Comparison of ENCODE assay signal across 22 cellular contexts in genomic region chr17:19333736-19334290, GRCh38. TPM values are rescaled to one million over a fixed set of nuclear protein-coding genes. Genes with fewer than 3 reads are reported as not detected.
DNase-seq lines count a peak whose midpoint lies in the region; ATAC-seq, FAIRE-seq and TF ChIP-seq lines count a peak whose summit lies in the region.
"Had no signal": no experiment of that assay in that cellular context is flagged by ENCODE, and none has a peak within 500 bp of the region (broad histone marks: within the 10 kb centered on the region; RNA-seq: fewer than 3 reads in every experiment).

No MANE protein-coding gene starts in this region.

- H3K4me1 Mint-ChIP-seq in activated T-cell treated with anti-CD3 and anti-CD28 coated beads, Interleukin-2, amount 50 U/mL, for 72 hours (ENCODE audit: low read depth), result peaks cover 7% of the 10 kb centered on the region
- H3K4me1 Mint-ChIP-seq in natural killer cell treated with Interleukin-12 subunit alpha and Interleukin-12 subunit beta and Interleukin-15 and Interleukin-18, amount 100 ng/mL, for 72 hours (ENCODE audit: low read depth in 2 of 2), result no peaks in the 10 kb centered on the region
- H3K4me1 Mint-ChIP-seq: CD4-positive, CD25-positive, alpha-beta regulatory T cell had no signal

- TF ChIP-seq CTCF in RWPE1 (conservative IDR thresholded peaks at IDR 0.05; ENCODE audit: low read depth) (no peak), HepG2 (CRISPR knock-in tag; IDR thresholded peaks at IDR 0.05) (no peak), stomach (IDR thresholded peaks at IDR 0.05) (no peak)

- no peak overlapping the region for H3K9ac ChIP-seq in HepG2 (ENCODE audit: insufficient read depth, low read depth, low read length)

- TF ChIP-seq EP300 in HepG2 (IDR thresholded peaks at IDR 0.05; ENCODE audit: low read depth in 2 of 2, low read length in 2 of 2) (no peak), HepG2 (CRISPR knock-in tag; IDR thresholded peaks at IDR 0.05; ENCODE audit: borderline replicate concordance) (no peak), stomach (IDR thresholded peaks at IDR 0.05) (no peak)

- intact Hi-C loops in HepG2 (cut with micrococcal nuclease; ENCODE audit: unreplicated experiment) (no loop called here), stomach (cut with DNase I; ENCODE audit: low total_unique reads) (no loop called here)

- CTCF ChIA-PET in RWPE1 (lab: Yijun Ruan, JAX), result no interaction called here
- CTCF ChIA-PET in HepG2 (lab: Yijun Ruan, JAX; ENCODE audit: low intra/inter-chr PET ratio, low total read pairs), result no interaction called here

- WGBS in HepG2 (ENCODE audit: low lambda C conversion rate), result 83% methylated on average over 2 of the region's 12 CpGs
- 79 to 91% (median 82%) methylated on average over 12 of the region's 12 CpGs for WGBS in stomach, 5 donors

- no peak overlapping the region for H2AFZ ChIP-seq in HepG2 (ENCODE audit: low read length)

- DNase-seq in H7 (peak; percentile 80), RWPE1 (ENCODE audit: low spot score) (no peak), HepG2 (ENCODE audit: low spot score) (no peak), stomach (peak; percentile 22), NCI-H2196 treated with DMSO at 0.1 percent for 48 hours (lab: John Stamatoyannopoulos, UW; ENCODE audit: unreplicated experiment) (no peak)
- no peak for DNase-seq in activated T-cell treated with anti-CD3 and anti-CD28 coated beads, Interleukin-2, amount 50 U/mL, for 72 hours
- no peak for DNase-seq in natural killer cell treated with Interleukin-12 subunit alpha and Interleukin-12 subunit beta and Interleukin-15 and Interleukin-18, amount 100 ng/mL, for 72 hours (ENCODE audit: low spot score)
- DNase-seq: CD4-positive, CD25-positive, alpha-beta regulatory T cell; DMS153; Karpas-422; NCI-H1417; NCI-H1694 treated with DMSO at 0.1 percent for 48 hours; NCI-H2081 treated with DMSO at 0.1 percent for 48 hours; NCI-H2171 treated with DMSO at 0.1 percent for 48 hours; NCI-H446; NCI-H526; Right ventricle myocardium superior had no signal

- in situ Hi-C loops in HepG2 (cut with HindIII; ENCODE audit: extremely low pct_ligation_motif_present, low pct_unique_long_range_greater_than_20kb), result no loop called here

- H3K9me3 ChIP-seq in HepG2 (ENCODE audit: low read length), result no peaks in the 10 kb centered on the region
- H3K9me3 ChIP-seq in stomach, result no peaks in the 10 kb centered on the region

- peaks cover 19% of the 10 kb centered on the region for H3K27me3 Mint-ChIP-seq in activated T-cell treated with anti-CD3 and anti-CD28 coated beads, Interleukin-2, amount 50 U/mL, for 72 hours (ENCODE audit: low read depth)
- H3K27me3 Mint-ChIP-seq in natural killer cell treated with Interleukin-12 subunit alpha and Interleukin-12 subunit beta and Interleukin-15 and Interleukin-18, amount 100 ng/mL, for 72 hours, result peaks cover 0 to 9% of the 10 kb centered on the region in 2 donors
- H3K27me3 Mint-ChIP-seq: CD4-positive, CD25-positive, alpha-beta regulatory T cell had no signal

- no peak overlapping the region for H3K27ac Mint-ChIP-seq in activated T-cell treated with anti-CD3 and anti-CD28 coated beads, Interleukin-2, amount 50 U/mL, for 72 hours
- no peak overlapping the region for H3K27ac Mint-ChIP-seq in natural killer cell treated with Interleukin-12 subunit alpha and Interleukin-12 subunit beta and Interleukin-15 and Interleukin-18, amount 100 ng/mL, for 72 hours
- H3K27ac Mint-ChIP-seq: CD4-positive, CD25-positive, alpha-beta regulatory T cell had no signal

- H3K4me3 ChIP-seq in H7 (ENCODE audit: insufficient read depth, low read depth, low read length) (no peak overlapping the region), HepG2 (replicated peaks in 1 of 3; ENCODE audit: insufficient read depth in 1 of 3, low read depth in 2 of 3, low read length in 3 of 3) (no peak overlapping the region), stomach (no peak overlapping the region)
- H3K4me3 ChIP-seq: SK-N-MC had no signal

- no peak for FAIRE-seq in HepG2 (lab: Jason Lieb, UNC)
- FAIRE-seq: GM12891 had no signal

- no peak overlapping the region for H3K4me2 ChIP-seq in HepG2 (ENCODE audit: low read depth, low read length)

- H3K36me3 ChIP-seq in H7 (replicated peaks; ENCODE audit: control insufficient read depth, insufficient read depth, low read length), result peaks cover 13% of the 10 kb centered on the region
- H3K36me3 ChIP-seq in HepG2 (replicated peaks in 1 of 2; ENCODE audit: control insufficient read depth in 1 of 2, insufficient read depth in 2 of 2, low read length in 2 of 2), result no peaks in the 10 kb centered on the region; a peak in 1 of 5 replicates
- peaks cover 0 to 55% (median 45%) of the 10 kb centered on the region in 4 donors for H3K36me3 ChIP-seq in stomach

- H4K20me1 ChIP-seq in HepG2 (ENCODE audit: insufficient read depth, low read length), result no peaks in the 10 kb centered on the region

- H3K9me3 Mint-ChIP-seq in activated T-cell treated with anti-CD3 and anti-CD28 coated beads, Interleukin-2, amount 50 U/mL, for 72 hours, result no peaks in the 10 kb centered on the region
- H3K9me3 Mint-ChIP-seq in natural killer cell treated with Interleukin-12 subunit alpha and Interleukin-12 subunit beta and Interleukin-15 and Interleukin-18, amount 100 ng/mL, for 72 hours, result no peaks in the 10 kb centered on the region
- H3K9me3 Mint-ChIP-seq: CD4-positive, CD25-positive, alpha-beta regulatory T cell had no signal

- TF ChIP-seq POLR2A in HepG2 (IDR thresholded peaks at IDR 0.05; ENCODE audit: insufficient read depth in 1 of 2, low read depth in 2 of 2, low read length in 2 of 2) (no peak), stomach (IDR thresholded peaks at IDR 0.05) (no peak)

- H3K79me2 ChIP-seq in HepG2 (ENCODE audit: insufficient read depth, low read length), result no peaks in the 10 kb centered on the region

- ATAC-seq in HepG2, result no peak
- no peak for ATAC-seq in activated T-cell treated with anti-CD3 and anti-CD28 coated beads, Interleukin-2, amount 50 U/mL, for 72 hours (replicated peaks in 1 of 2)
- no peak for ATAC-seq in natural killer cell treated with Interleukin-12 subunit alpha and Interleukin-12 subunit beta and Interleukin-15 and Interleukin-18, amount 100 ng/mL, for 72 hours
- ATAC-seq: HCT116 had no signal

- H3K36me3 Mint-ChIP-seq in activated T-cell treated with anti-CD3 and anti-CD28 coated beads, Interleukin-2, amount 50 U/mL, for 72 hours (ENCODE audit: insufficient read depth in 2 of 2), result no peaks in the 10 kb centered on the region
- H3K36me3 Mint-ChIP-seq in natural killer cell treated with Interleukin-12 subunit alpha and Interleukin-12 subunit beta and Interleukin-15 and Interleukin-18, amount 100 ng/mL, for 72 hours, result no peaks in the 10 kb centered on the region
- H3K36me3 Mint-ChIP-seq: CD4-positive, CD25-positive, alpha-beta regulatory T cell had no signal

- no TSS peak for BruUV-seq in HepG2 (replicated peaks; lab: Mats Ljungman, UMichigan)

- H3K27ac ChIP-seq in RWPE1 (peak overlapping the region; percentile 6), HepG2 (ENCODE audit: extremely low read length, insufficient read depth, low read length) (no peak overlapping the region), stomach (no peak overlapping the region)
- H3K27ac ChIP-seq: SK-N-MC had no signal

- POLR2A ChIA-PET in RWPE1 (lab: Yijun Ruan, JAX; ENCODE audit: low non-redundant PET) (no interaction called here), HepG2 (lab: Yijun Ruan, JAX) (no interaction called here)

- H3K4me3 Mint-ChIP-seq in activated T-cell treated with anti-CD3 and anti-CD28 coated beads, Interleukin-2, amount 50 U/mL, for 72 hours, result no peak overlapping the region
- H3K4me3 Mint-ChIP-seq in natural killer cell treated with Interleukin-12 subunit alpha and Interleukin-12 subunit beta and Interleukin-15 and Interleukin-18, amount 100 ng/mL, for 72 hours, result no peak overlapping the region
- H3K4me3 Mint-ChIP-seq: CD4-positive, CD25-positive, alpha-beta regulatory T cell had no signal

- no peaks in the 10 kb centered on the region for H3K27me3 ChIP-seq in H7 (ENCODE audit: control insufficient read depth, insufficient read depth, low read length)
- no peaks in the 10 kb centered on the region for H3K27me3 ChIP-seq in HepG2 (ENCODE audit: control insufficient read depth in 1 of 2, insufficient read depth in 2 of 2, low read length in 2 of 2)
- no peaks in the 10 kb centered on the region for H3K27me3 ChIP-seq in stomach

- peaks cover 38% of the 10 kb centered on the region for H3K4me1 ChIP-seq in HepG2 (ENCODE audit: insufficient read depth, low read length)
- peaks cover 0 to 17% (median 6%) of the 10 kb centered on the region in 4 donors for H3K4me1 ChIP-seq in stomach

- no peak for TF ChIP-seq RAD21 in HepG2 (CRISPR knock-in tag; IDR thresholded peaks at IDR 0.05)

RNA-seq across cellular contexts. Expression of gene B9D1, which starts 28.7 kb away (rescaled TPM):
- total RNA-seq in H7 (2014; rRNA removed; shearing (Covaris generic)), result 61.5 and 63.5 TPM in 2 replicates
- total RNA-seq in HepG2 (2016; rRNA removed; fragmentation: Illumina TruSeq; extraction: Trizol) (26.2 and 27.7 TPM in 2 replicates), stomach (10 to 100 TPM in 3 of 5 donors, not detected in 2; 10.9 to 22.8 (median 21.3) TPM)
- 7.2 and 9.1 TPM in 2 replicates for total RNA-seq in HepG2 (2016; cell fraction: cytosol; rRNA removed; fragmentation: Illumina TruSeq; extraction: Trizol; ENCODE audit: low read depth)
- 28.5 TPM in 2 replicates for total RNA-seq in HepG2 (2016; cell fraction: insoluble cytoplasmic fraction; rRNA removed; fragmentation: Illumina TruSeq; extraction: Trizol)
- 9.6 and 12.5 TPM in 2 replicates for total RNA-seq in HepG2 (2016; cell fraction: membrane; rRNA removed; fragmentation: Illumina TruSeq; extraction: Trizol)
- total RNA-seq in HepG2 (2016; cell fraction: nucleus; rRNA removed; fragmentation: Illumina TruSeq; extraction: Trizol), result 16.8 and 19.2 TPM in 2 replicates
- polyA plus RNA-seq in HepG2 (2011; rRNA removed) (28.7 and 31.1 TPM in 2 replicates), stomach (10 to 100 TPM; 10.9 to 18.4 (median 15.1) TPM)
- 19.7 and 34.3 TPM in 2 replicates for polyA plus RNA-seq in HepG2 (2011; cell fraction: cytosol; rRNA removed)
- 46.3 and 48.7 TPM in 2 replicates for polyA plus RNA-seq in HepG2 (2011; cell fraction: nucleus; rRNA removed)
- 11.8 and 12.8 TPM in 2 replicates for polyA plus RNA-seq in HepG2 (2012)
- polyA plus RNA-seq in HepG2 (2016; cell fraction: cytosol; fragmentation: Illumina TruSeq; extraction: Trizol; ENCODE audit: low read depth), result 6.7 and 10.3 TPM in 2 replicates
- 27.9 and 32.0 TPM in 2 replicates for polyA plus RNA-seq in HepG2 (2016; cell fraction: insoluble cytoplasmic fraction; fragmentation: Illumina TruSeq; extraction: Trizol; ENCODE audit: low read depth)
- 6.2 and 7.2 TPM in 2 replicates for polyA plus RNA-seq in HepG2 (2016; cell fraction: membrane; fragmentation: Illumina TruSeq; extraction: Trizol; ENCODE audit: low read depth)
- polyA plus RNA-seq in HepG2 (2016; cell fraction: nucleus; fragmentation: Illumina TruSeq; extraction: Trizol; ENCODE audit: insufficient read depth, low read depth), result 31.9 and 36.2 TPM in 2 replicates
- 24.4 and 68.8 TPM in 2 replicates for polyA minus RNA-seq in HepG2 (2011; rRNA and poly(A)+ RNA removed; ENCODE audit: low replicate concordance)
- polyA minus RNA-seq in HepG2 (2011; cell fraction: cytosol; rRNA and poly(A)+ RNA removed), result 7.4 and 11.4 TPM in 2 replicates
- polyA minus RNA-seq in HepG2 (2011; cell fraction: nucleus; rRNA and poly(A)+ RNA removed), result 19.1 and 22.0 TPM in 2 replicates
- total RNA-seq in activated T-cell treated with anti-CD3 and anti-CD28 coated beads, Interleukin-2, amount 50 U/mL, for 72 hours, result 1 to 10 TPM; 2.4 to 4.3 TPM
- total RNA-seq in natural killer cell treated with Interleukin-12 subunit alpha and Interleukin-12 subunit beta and Interleukin-15 and Interleukin-18, amount 100 ng/mL, for 72 hours, result 1 to 10 TPM; 2.2 to 4.9 TPM

RNA-seq across cellular contexts. Expression of gene MAPK7, which starts 44.5 kb away (rescaled TPM):
- total RNA-seq in H7 (2014; rRNA removed; shearing (Covaris generic)), result 26.1 and 30.4 TPM in 2 replicates
- total RNA-seq in HepG2 (2016; rRNA removed; fragmentation: Illumina TruSeq; extraction: Trizol) (2.9 and 3.7 TPM in 2 replicates), stomach (100 to 1,000 TPM in 2 of 5 donors, 10 to 100 TPM in 3; 24.0 to 221 (median 40.2) TPM)
- 2.7 and 3.5 TPM in 2 replicates for total RNA-seq in HepG2 (2016; cell fraction: cytosol; rRNA removed; fragmentation: Illumina TruSeq; extraction: Trizol; ENCODE audit: low read depth)
- 3.5 and 4.6 TPM in 2 replicates for total RNA-seq in HepG2 (2016; cell fraction: insoluble cytoplasmic fraction; rRNA removed; fragmentation: Illumina TruSeq; extraction: Trizol)
- total RNA-seq in HepG2 (2016; cell fraction: membrane; rRNA removed; fragmentation: Illumina TruSeq; extraction: Trizol), result 4.4 and 4.5 TPM in 2 replicates
- total RNA-seq in HepG2 (2016; cell fraction: nucleus; rRNA removed; fragmentation: Illumina TruSeq; extraction: Trizol), result 5.1 and 5.6 TPM in 2 replicates
- polyA plus RNA-seq in HepG2 (2011; rRNA removed) (5.9 and 6.4 TPM in 2 replicates), stomach (10 to 100 TPM; 10.3 to 13.4 (median 11.3) TPM)
- 2.6 TPM in 2 replicates for polyA plus RNA-seq in HepG2 (2011; cell fraction: cytosol; rRNA removed)
- polyA plus RNA-seq in HepG2 (2011; cell fraction: nucleus; rRNA removed), result 15.5 and 19.3 TPM in 2 replicates
- polyA plus RNA-seq in HepG2 (2012), result 4.7 and 7.2 TPM in 2 replicates
- polyA plus RNA-seq in HepG2 (2016; cell fraction: cytosol; fragmentation: Illumina TruSeq; extraction: Trizol; ENCODE audit: low read depth), result 2.3 and 3.1 TPM in 2 replicates
- polyA plus RNA-seq in HepG2 (2016; cell fraction: insoluble cytoplasmic fraction; fragmentation: Illumina TruSeq; extraction: Trizol; ENCODE audit: low read depth), result 5.8 and 8.5 TPM in 2 replicates
- polyA plus RNA-seq in HepG2 (2016; cell fraction: membrane; fragmentation: Illumina TruSeq; extraction: Trizol; ENCODE audit: low read depth), result 4.2 TPM in 2 replicates
- 12.9 and 19.5 TPM in 2 replicates for polyA plus RNA-seq in HepG2 (2016; cell fraction: nucleus; fragmentation: Illumina TruSeq; extraction: Trizol; ENCODE audit: insufficient read depth, low read depth)
- polyA minus RNA-seq in HepG2 (2011; rRNA and poly(A)+ RNA removed; ENCODE audit: low replicate concordance), result 23.8 and 23.9 TPM in 2 replicates
- polyA minus RNA-seq in HepG2 (2011; cell fraction: cytosol; rRNA and poly(A)+ RNA removed), result 4.7 and 7.5 TPM in 2 replicates
- 20.3 and 20.4 TPM in 2 replicates for polyA minus RNA-seq in HepG2 (2011; cell fraction: nucleus; rRNA and poly(A)+ RNA removed)
- 10 to 100 TPM; 13.6 to 16.7 TPM for total RNA-seq in activated T-cell treated with anti-CD3 and anti-CD28 coated beads, Interleukin-2, amount 50 U/mL, for 72 hours
- 10 to 100 TPM; 28.7 to 29.8 TPM for total RNA-seq in natural killer cell treated with Interleukin-12 subunit alpha and Interleukin-12 subunit beta and Interleukin-15 and Interleukin-18, amount 100 ng/mL, for 72 hours

RNA-seq across cellular contexts. Expression of gene MFAP4, which starts 53.2 kb away (rescaled TPM):
- total RNA-seq in H7 (2014; rRNA removed; shearing (Covaris generic)), result 22.2 and 24.8 TPM in 2 replicates
- not detected in 2 replicates for total RNA-seq in HepG2 (2016; rRNA removed; fragmentation: Illumina TruSeq; extraction: Trizol)
- total RNA-seq in HepG2 (2016; cell fraction: cytosol; rRNA removed; fragmentation: Illumina TruSeq; extraction: Trizol; ENCODE audit: low read depth), result not detected in 2 replicates
- total RNA-seq in HepG2 (2016; cell fraction: insoluble cytoplasmic fraction; rRNA removed; fragmentation: Illumina TruSeq; extraction: Trizol), result 0.13 TPM in 1 of 2 replicates, not detected in the other
- total RNA-seq in HepG2 (2016; cell fraction: membrane; rRNA removed; fragmentation: Illumina TruSeq; extraction: Trizol), result not detected in 2 replicates
- not detected in 2 replicates for total RNA-seq in HepG2 (2016; cell fraction: nucleus; rRNA removed; fragmentation: Illumina TruSeq; extraction: Trizol)
- 0.08 and 0.59 TPM in 2 replicates for polyA plus RNA-seq in HepG2 (2011; rRNA removed)
- polyA plus RNA-seq in HepG2 (2011; cell fraction: cytosol; rRNA removed), result 0.16 and 0.23 TPM in 2 replicates
- polyA plus RNA-seq in HepG2 (2011; cell fraction: nucleus; rRNA removed), result 0.23 and 0.88 TPM in 2 replicates
- polyA plus RNA-seq in HepG2 (2012), result 0.27 and 0.75 TPM in 2 replicates
- polyA plus RNA-seq in HepG2 (2016; cell fraction: cytosol; fragmentation: Illumina TruSeq; extraction: Trizol; ENCODE audit: low read depth), result not detected in 2 replicates
- polyA plus RNA-seq in HepG2 (2016; cell fraction: insoluble cytoplasmic fraction; fragmentation: Illumina TruSeq; extraction: Trizol; ENCODE audit: low read depth), result not detected in 2 replicates
- polyA plus RNA-seq in HepG2 (2016; cell fraction: membrane; fragmentation: Illumina TruSeq; extraction: Trizol; ENCODE audit: low read depth), result not detected in 2 replicates
- polyA plus RNA-seq in HepG2 (2016; cell fraction: nucleus; fragmentation: Illumina TruSeq; extraction: Trizol; ENCODE audit: insufficient read depth, low read depth), result not detected in 2 replicates
- polyA minus RNA-seq in HepG2 (2011; rRNA and poly(A)+ RNA removed; ENCODE audit: low replicate concordance), result 0.12 TPM in 1 of 2 replicates, not detected in the other
- polyA minus RNA-seq in HepG2 (2011; cell fraction: cytosol; rRNA and poly(A)+ RNA removed), result 0.69 TPM in 1 of 2 replicates, not detected in the other
- not detected in 2 replicates for polyA minus RNA-seq in HepG2 (2011; cell fraction: nucleus; rRNA and poly(A)+ RNA removed)
- total RNA-seq in stomach, result 100 to 1,000 TPM in 2 of 5 donors, 10 to 100 TPM in 3; 29.3 to 125 (median 80.5) TPM
- 10 to 100 TPM; 44.0 to 56.4 (median 47.7) TPM for polyA plus RNA-seq in stomach
- total RNA-seq in activated T-cell treated with anti-CD3 and anti-CD28 coated beads, Interleukin-2, amount 50 U/mL, for 72 hours, result under 1 TPM; 0.44 to 0.82 TPM
- total RNA-seq in natural killer cell treated with Interleukin-12 subunit alpha and Interleukin-12 subunit beta and Interleukin-15 and Interleukin-18, amount 100 ng/mL, for 72 hours, result not detected
- total RNA-seq: CD4-positive, CD25-positive, alpha-beta regulatory T cell; G401; M059J had no signal
- polyA plus RNA-seq: CD4-positive, CD25-positive, alpha-beta regulatory T cell had no signal

Comparison
In these comparisons a context has a peak if more than half of its experiments do, and no peak if none do; other contexts are left out.
1. DNase-seq: peak in H7 (single experiment) and stomach (single experiment); none in RWPE1 (single experiment), HepG2 (single experiment), NCI-H2196 treated with DMSO at 0.1 percent for 48 hours (single experiment), activated T-cell treated with anti-CD3 and anti-CD28 coated beads, Interleukin-2, amount 50 U/mL, for 72 hours (0 of 2) and natural killer cell treated with Interleukin-12 subunit alpha and Interleukin-12 subunit beta and Interleukin-15 and Interleukin-18, amount 100 ng/mL, for 72 hours (single experiment).
2. RNA of gene MFAP4, which starts 53.2 kb away (total RNA-seq): 29.3 to 125 TPM in stomach and 22.2 to 24.8 TPM in H7; 0.44 to 0.82 TPM in activated T-cell treated with anti-CD3 and anti-CD28 coated beads, Interleukin-2, amount 50 U/mL, for 72 hours, 0.13 TPM in HepG2 and not detected in natural killer cell treated with Interleukin-12 subunit alpha and Interleukin-12 subunit beta and Interleukin-15 and Interleukin-18, amount 100 ng/mL, for 72 hours; every median in the first group is over 10 times any median in the second.